In the genomic region with DNA sequence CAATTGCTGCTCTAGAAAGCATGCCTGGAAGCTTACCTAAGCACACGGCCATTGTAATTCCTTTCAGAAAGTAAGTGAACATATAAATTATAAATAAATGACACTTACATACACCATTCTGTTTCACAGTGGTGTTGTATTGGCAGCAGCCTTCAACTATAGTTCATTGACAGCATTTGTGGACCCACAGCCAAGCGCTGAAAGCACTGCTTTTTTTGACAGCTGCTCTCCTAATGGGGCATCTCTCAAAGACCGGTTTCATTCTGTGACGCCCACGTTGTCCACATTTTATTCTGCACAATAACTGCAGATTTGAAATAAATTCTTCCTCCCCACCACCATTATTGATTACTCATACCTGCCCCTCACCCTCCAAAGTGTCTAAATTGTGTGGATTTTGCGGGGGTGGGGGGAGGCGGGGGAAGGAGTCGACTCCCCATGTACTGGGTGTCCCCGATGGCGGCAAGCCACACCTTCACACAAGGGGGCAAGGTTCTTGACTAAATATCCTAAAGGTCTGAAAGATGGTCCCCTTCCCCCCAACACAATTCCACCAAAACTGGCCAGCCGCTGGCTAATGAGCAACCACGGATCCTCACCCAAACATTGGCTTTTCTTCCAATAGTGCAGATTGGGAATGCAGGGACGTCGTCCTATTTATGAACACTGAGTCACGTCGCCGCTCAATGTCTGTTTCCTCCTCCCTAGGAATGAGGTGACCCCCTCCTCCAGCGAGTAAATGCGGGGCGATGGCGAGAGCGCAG, we compare ENCODE assay signal across 9 cellular contexts. TPM values are rescaled to one million over a fixed set of nuclear protein-coding genes. Genes with fewer than 3 reads are reported as not detected.
DNase-seq lines count a peak whose midpoint lies in the region; ATAC-seq, FAIRE-seq and TF ChIP-seq lines count a peak whose summit lies in the region.
"Had no signal": no experiment of that assay in that cellular context is flagged by ENCODE, and none has a peak within 500 bp of the region (broad histone marks: within the 10 kb centered on the region; RNA-seq: fewer than 3 reads in every experiment).

No MANE protein-coding gene starts in this region.

- no peak for FAIRE-seq in D721Med (lab: Jason Lieb, UNC)

- no peak for TF ChIP-seq POLR2A in sigmoid colon (IDR thresholded peaks at IDR 0.05)

- 12 to 15% methylated on average over 22 of the region's 22 CpGs for WGBS in heart right ventricle, 2 donors
- WGBS in sigmoid colon, 2 donors, result 14 to 22% methylated on average over 22 of the region's 22 CpGs

- no peaks in the 10 kb centered on the region for H3K27me3 ChIP-seq in heart right ventricle
- H3K27me3 ChIP-seq in sigmoid colon, result no peaks in the 10 kb centered on the region

- H3K27ac ChIP-seq in heart right ventricle (peak overlapping the region in 9 of 10 donors; percentile 82 to 97 (median 91)), sigmoid colon (peak overlapping the region; percentile 89 to 93 (median 90))

- peaks cover 0 to 41% (median 35%) of the 10 kb centered on the region in 9 donors for H3K4me1 ChIP-seq in heart right ventricle
- peaks cover 0 to 32% (median 19%) of the 10 kb centered on the region in 4 donors for H3K4me1 ChIP-seq in sigmoid colon

- no peak for TF ChIP-seq EP300 in sigmoid colon (IDR thresholded peaks at IDR 0.05)

- intact Hi-C loops in heart right ventricle (cut with DNase I) (loop anchor here in 2 of 10 donors (10.0 kb wide), 2 partner anchors 539 to 699 kb away; a partner anchor contains a TSS), cardiac septum (cut with DNase I) (no loop called here), sigmoid colon (cut with DNase I) (loop anchor here (2.0 to 5.0 kb wide), 2 partner anchors 87 to 697 kb away; a partner anchor contains a TSS)

- no peaks in the 10 kb centered on the region for H3K36me3 ChIP-seq in heart right ventricle
- H3K36me3 ChIP-seq in sigmoid colon, result no peaks in the 10 kb centered on the region

- no peak for DNase-seq in heart right ventricle
- no peak for DNase-seq in cardiac septum (ENCODE audit: low spot score)
- DNase-seq in activated T-cell treated with anti-CD3 and anti-CD28 coated beads, Interleukin-2, amount 50 U/mL, for 1 hour, result peak; percentile 27
- peak; percentile 42 for DNase-seq in hepatic stellate cell (ENCODE audit: low spot score)
- DNase-seq in sigmoid colon, result no peak
- DNase-seq in D721Med (ENCODE audit: insufficient read length, low spot score), result no peak
- DNase-seq in GM19240 (ENCODE audit: insufficient read length, low spot score), result no peak

- ATAC-seq in heart right ventricle, result peak in 1 of 8 donors; percentile 1
- ATAC-seq in HG02970 (IDR thresholded peaks at IDR 0.05; ENCODE audit: low FRiP score, unreplicated experiment), result no peak

- H3K4me3 ChIP-seq in heart right ventricle (peak overlapping the region; percentile 40 to 87 (median 74)), sigmoid colon (peak overlapping the region; percentile 60 to 89 (median 74))

- no peak for TF ChIP-seq CTCF in heart right ventricle (IDR thresholded peaks at IDR 0.05)
- no peak for TF ChIP-seq CTCF in sigmoid colon (IDR thresholded peaks at IDR 0.05)
- no peak for TF ChIP-seq CTCF in D721Med (IDR thresholded peaks at IDR 0.05; ENCODE audit: insufficient read depth, missing control alignments)

- no peaks in the 10 kb centered on the region for H3K9me3 ChIP-seq in heart right ventricle
- no peaks in the 10 kb centered on the region for H3K9me3 ChIP-seq in sigmoid colon

RNA-seq across cellular contexts. Expression of a gene that starts 1.1 kb away (rescaled TPM):
- total RNA-seq in heart right ventricle (100 to 1,000 TPM in 3 of 10 donors, 10 to 100 TPM in 7; 30.8 to 389 (median 62.2) TPM), cardiac septum (158 TPM), sigmoid colon (10 to 100 TPM; 21.4 to 79.6 (median 28.2) TPM)
- polyA plus RNA-seq in heart right ventricle (10 to 100 TPM; 24.1 to 62.2 TPM), sigmoid colon (100 to 1,000 TPM in 1 of 3 donors, 10 to 100 TPM in 2; 38.3 to 148 (median 65.5) TPM)

RNA-seq across cellular contexts. Expression of a gene that starts 54.9 kb away (rescaled TPM):
- total RNA-seq in heart right ventricle (1 to 10 TPM in 7 of 10 donors, under 1 TPM in 3; 0.21 to 8.1 (median 3.0) TPM), cardiac septum (8.9 TPM), sigmoid colon (1 to 10 TPM in 1 of 4 donors, under 1 TPM in 2, not detected in 1; 0.71 to 1.8 (median 0.95) TPM)
- polyA plus RNA-seq in heart right ventricle (1 to 10 TPM in 1 of 2 donors, under 1 TPM in 1; 0.71 to 2.6 TPM), sigmoid colon (1 to 10 TPM; 1.4 to 6.9 (median 5.4) TPM)
- total RNA-seq: glomerular endothelial cell had no signal

Comparison
In these comparisons a context has a peak if more than half of its experiments do, and no peak if none do; other contexts are left out.
1. DNase-seq: peak in activated T-cell treated with anti-CD3 and anti-CD28 coated beads, Interleukin-2, amount 50 U/mL, for 1 hour (single experiment) and hepatic stellate cell (single experiment); none in heart right ventricle (0 of 2), cardiac septum (single experiment), sigmoid colon (single experiment), D721Med (single experiment) and GM19240 (single experiment).